ENCODE assay signal across 8 cellular contexts in the genomic region with DNA sequence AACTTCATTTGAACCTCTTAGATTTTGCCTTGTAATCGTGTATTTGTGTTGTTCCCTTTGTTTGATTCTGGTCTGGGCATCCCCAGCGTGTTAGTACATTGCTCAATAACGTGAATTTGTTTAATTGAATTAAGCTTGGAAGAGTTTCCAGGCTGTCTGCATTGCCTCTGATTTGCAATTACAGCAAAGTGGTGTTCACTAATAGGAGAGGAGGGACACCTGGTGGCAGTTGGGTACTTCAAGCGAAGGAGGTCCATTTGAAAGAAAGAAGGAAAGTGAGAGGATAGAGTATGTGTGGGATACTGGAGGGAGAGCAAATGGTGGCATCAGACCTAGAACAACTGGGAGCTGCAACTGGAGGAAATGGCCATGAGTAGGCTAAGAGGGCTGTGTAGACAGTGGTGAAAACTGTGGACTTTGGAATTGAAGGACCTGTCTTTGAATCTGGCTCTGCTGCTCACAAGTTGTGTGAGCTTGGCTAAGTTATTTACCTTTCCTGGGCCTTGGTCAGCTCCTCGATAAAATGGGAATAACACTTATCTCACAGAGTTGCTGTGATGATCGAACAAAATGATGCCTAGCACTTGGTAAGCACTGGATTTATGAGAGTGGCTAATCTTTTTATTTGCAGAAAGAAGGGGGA. TPM values are rescaled to one million over a fixed set of nuclear protein-coding genes. Genes with fewer than 3 reads are reported as not detected.
DNase-seq lines count a peak whose midpoint lies in the region; ATAC-seq and TF ChIP-seq lines count a peak whose summit lies in the region.

No MANE protein-coding gene starts in this region.

- CTCF ChIA-PET in Calu3 (lab: Charles Lee) (interaction anchor here (0.5 to 1.6 kb wide), 8 partner anchors 12 to 755 kb away, joined by 3 to 9 read pairs (median 4); no protein-coding TSS in a partner anchor), PC-3 (lab: Charles Lee) (interaction anchor here (0.6 to 1.4 kb wide), 7 partner anchors 14 to 733 kb away, joined by 3 to 18 read pairs (median 3); partner anchors contain the start of gene LSMEM1)

- intact Hi-C loops in Calu3 (cut with micrococcal nuclease; ENCODE audit: unreplicated experiment), result loop anchor here (1.0 to 10.0 kb wide), 5 partner anchors 84 to 754 kb away; no protein-coding TSS in a partner anchor
- intact Hi-C loops in PC-3 (cut with micrococcal nuclease), result loop anchor here (1.0 to 5.0 kb wide), 6 partner anchors 15 to 755 kb away; partner anchors contain the start of genes DOCK4 and ZNF277

- peaks cover 28% of the 10 kb centered on the region for H3K27me3 Mint-ChIP-seq in Calu3 (ENCODE audit: unreplicated experiment)

- BruUV-seq in Calu3 (replicated peaks; lab: Mats Ljungman, UMichigan), result no TSS peak
- BruUV-seq in PC-3 (replicated peaks; lab: Mats Ljungman, UMichigan), result no TSS peak

- no peak overlapping the region for H3K4me3 Mint-ChIP-seq in Calu3 (ENCODE audit: low read depth, unreplicated experiment)

- H3K36me3 Mint-ChIP-seq in Calu3 (ENCODE audit: insufficient read depth, unreplicated experiment), result no peaks in the 10 kb centered on the region

- H3K27me3 ChIP-seq in PC-3 (ENCODE audit: low read length), result no peaks in the 10 kb centered on the region

- H3K9me2 ChIP-seq in PC-3 (replicated peaks; ENCODE audit: low read length), result no peaks in the 10 kb centered on the region

- no peaks in the 10 kb centered on the region for H3K4me1 ChIP-seq in PC-3 (ENCODE audit: insufficient read depth, low read length)

- TF ChIP-seq CTCF in Calu3 (IDR thresholded peaks at IDR 0.05; ENCODE audit: unreplicated experiment) (peak; percentile 39), PC-3 (conservative IDR thresholded peaks at IDR 0.05; ENCODE audit: low read depth, low read length) (peak; percentile 89), astrocyte of the cerebellum (IDR thresholded peaks at IDR 0.05; ENCODE audit: low read depth, low read length, missing control alignments) (peak; percentile 74)

- H2AFZ ChIP-seq in PC-3 (ENCODE audit: low read length), result no peak overlapping the region

- POLR2A ChIA-PET in PC-3 (lab: Charles Lee; ENCODE audit: unreplicated experiment), result interaction anchor here (0.7 kb wide), 1 partner anchor 11 kb away, joined by 3 read pairs; no protein-coding TSS in a partner anchor

- H4K20me1 ChIP-seq in PC-3 (ENCODE audit: low read length), result no peaks in the 10 kb centered on the region

- H3K4me3 ChIP-seq in PC-3 (ENCODE audit: low read length) (no peak overlapping the region), astrocyte of the cerebellum (ENCODE audit: low read depth, low read length) (no peak overlapping the region)

- no peaks in the 10 kb centered on the region for H3F3A ChIP-seq in PC-3 (ENCODE audit: low read length, unreplicated experiment)

- ATAC-seq in GM19023 (IDR thresholded peaks at IDR 0.05; ENCODE audit: unreplicated experiment), result peak; percentile 59
- ATAC-seq in PC-3, result peak; percentile 97

- in situ Hi-C loops in astrocyte of the cerebellum (cut with HindIII; ENCODE audit: low sequenced_read_pairs), result no loop called here

- H3K9me3 ChIP-seq in PC-3 (ENCODE audit: low read length), result no peaks in the 10 kb centered on the region

- no peak overlapping the region for H3K4me2 ChIP-seq in PC-3 (ENCODE audit: low read length)

- H3K79me2 ChIP-seq in PC-3 (ENCODE audit: low read length), result no peaks in the 10 kb centered on the region

- H3K4me1 Mint-ChIP-seq in Calu3 (ENCODE audit: low read depth, unreplicated experiment), result peaks cover 9% of the 10 kb centered on the region

- no peaks in the 10 kb centered on the region for H3K36me3 ChIP-seq in PC-3 (ENCODE audit: low read depth, low read length)

- no peaks in the 10 kb centered on the region for H3K9me3 Mint-ChIP-seq in Calu3 (ENCODE audit: low read depth, unreplicated experiment)

- H3K27ac Mint-ChIP-seq in Calu3 (ENCODE audit: unreplicated experiment), result no peak overlapping the region

- H3K27ac ChIP-seq in PC-3 (ENCODE audit: low read length), result no peak overlapping the region

- DNase-seq in Calu3 (peak; percentile 63), HK-2 (ENCODE audit: unreplicated experiment) (peak; percentile 11), PC-3 (peak; percentile 69), astrocyte of the cerebellum (ENCODE audit: low read depth) (peak; percentile 71), iPS-NIHi11 (ENCODE audit: low spot score) (peak; percentile 64)
- DNase-seq in stimulated activated CD4-positive, alpha-beta T cell treated with anti-CD3 and anti-CD28 coated beads, Interleukin-4, amount 100 ng/mL, for 24 hours, result peak; percentile 48
- no peak for DNase-seq in NK-92 treated with Interleukin-12 subunit alpha and Interleukin-12 subunit beta, amount 100 ng/mL, for 24 hours (lab: John Stamatoyannopoulos, UW)

- H3K9ac ChIP-seq in PC-3 (ENCODE audit: low read length), result no peak overlapping the region

RNA-seq across cellular contexts. Expression of gene LSMEM1, which starts 15.2 kb away (rescaled TPM):
- total RNA-seq in Calu3 (2022) (3.0 and 4.3 TPM in 2 replicates), PC-3 (2014; rRNA removed) (0.15 and 0.29 TPM in 2 replicates)

RNA-seq across cellular contexts. Expression of gene IFRD1, which starts 45.7 kb away (rescaled TPM):
- 38.8 and 44.6 TPM in 2 replicates for total RNA-seq in Calu3 (2022)
- 72.6 and 73.4 TPM in 2 replicates for total RNA-seq in PC-3 (2014; rRNA removed)

Comparison
In these comparisons a context has a peak if more than half of its experiments do, and no peak if none do; other contexts are left out.
1. CTCF ChIP-seq: peak in every context shown above with its lines; median percentile 89 in PC-3; 74 in astrocyte of the cerebellum; 39 in Calu3.